21 cellular contexts compared by ENCODE assay signal in genomic region chr3:76965122-76965725, GRCh38.
"Had no signal": no experiment of that assay in that cellular context is flagged by ENCODE, and none has a peak within 500 bp of the region (broad histone marks: within the 10 kb centered on the region; RNA-seq: fewer than 3 reads in every experiment).

No MANE protein-coding gene starts in this region.

- H3K4me1 ChIP-seq: ascending aorta, esophagus muscularis mucosa, right atrium auricular region, stomach, vagina had no signal

- H3K27ac ChIP-seq: ascending aorta, esophagus muscularis mucosa, right atrium auricular region, skin epidermis, stomach, vagina had no signal

- H3K4me3 Mint-ChIP-seq: activated CD8-positive, alpha-beta T cell treated with anti-CD3 and anti-CD28 coated beads, Interleukin-2, amount 10 ng/mL, durations not matched to agents 7 days and 5 days; activated naive CD4-positive, alpha-beta T cell treated with anti-CD3 and anti-CD28 coated beads for 36 hours; activated T-cell treated with anti-CD3 and anti-CD28 coated beads, Interleukin-2, amount 50 U/mL, for 4 hours; dendritic cell treated with granulocyte-macrophage colony-stimulating factor and Interleukin-4, amounts not matched to agents 40 ng/mL and 50 ng/mL, for 4 days; stimulated activated effector memory CD8-positive, alpha-beta T cell treated with anti-CD3 and anti-CD28 coated beads, Interleukin-12 subunit alpha, Interleukin-12 subunit beta, amount 100 ng/mL, for 72 hours; T-cell had no signal

- H3K9me3 Mint-ChIP-seq: dendritic cell treated with granulocyte-macrophage colony-stimulating factor and Interleukin-4, amounts not matched to agents 40 ng/mL and 50 ng/mL, for 4 days had no signal

- H3K36me3 ChIP-seq: ascending aorta, esophagus muscularis mucosa, right atrium auricular region, stomach, vagina had no signal

- H3K9me3 ChIP-seq: ascending aorta, esophagus muscularis mucosa, right atrium auricular region, stomach, vagina had no signal

- H3K27ac Mint-ChIP-seq: activated CD8-positive, alpha-beta T cell treated with anti-CD3 and anti-CD28 coated beads, Interleukin-2, amount 10 ng/mL, durations not matched to agents 7 days and 5 days; activated naive CD4-positive, alpha-beta T cell treated with anti-CD3 and anti-CD28 coated beads for 36 hours; dendritic cell treated with granulocyte-macrophage colony-stimulating factor and Interleukin-4, amounts not matched to agents 40 ng/mL and 50 ng/mL, for 4 days; progenitor cell of endocrine pancreas; stimulated activated effector memory CD8-positive, alpha-beta T cell treated with anti-CD3 and anti-CD28 coated beads, Interleukin-12 subunit alpha, Interleukin-12 subunit beta, amount 100 ng/mL, for 72 hours; T-cell had no signal

- H3K27me3 ChIP-seq: ascending aorta, esophagus muscularis mucosa, right atrium auricular region, stomach, vagina had no signal

- DNase-seq: activated CD4-positive, alpha-beta T cell treated with anti-CD3 and anti-CD28 coated beads for 48 hours; activated CD4-positive, CD25-positive, alpha-beta regulatory T cell; activated CD8-positive, alpha-beta T cell treated with anti-CD3 and anti-CD28 coated beads, Interleukin-2, amount 10 ng/mL, durations not matched to agents 7 days and 5 days; activated naive CD4-positive, alpha-beta T cell treated with anti-CD3 and anti-CD28 coated beads for 36 hours; activated T-cell treated with anti-CD3 and anti-CD28 coated beads, Interleukin-2, amount 50 U/mL, for 4 hours; cerebellar nuclear complex; effector CD8-positive, alpha-beta T cell; left colon; stimulated activated CD4-positive, alpha-beta T cell treated with anti-CD3 and anti-CD28 coated beads, Interleukin-4, amount 100 ng/mL, for 1 hour; stomach; T-cell; trophoblast cell had no signal

- H3K27me3 Mint-ChIP-seq: dendritic cell treated with granulocyte-macrophage colony-stimulating factor and Interleukin-4, amounts not matched to agents 40 ng/mL and 50 ng/mL, for 4 days; progenitor cell of endocrine pancreas; T-cell had no signal

- ATAC-seq: activated CD8-positive, alpha-beta T cell treated with anti-CD3 and anti-CD28 coated beads, Interleukin-2, amount 10 ng/mL, durations not matched to agents 7 days and 5 days; activated T-cell treated with anti-CD3 and anti-CD28 coated beads, Interleukin-2, amount 50 U/mL, for 4 hours; left colon; stimulated activated effector memory CD8-positive, alpha-beta T cell treated with anti-CD3 and anti-CD28 coated beads, Interleukin-12 subunit alpha, Interleukin-12 subunit beta, amount 100 ng/mL, for 72 hours; T-cell had no signal

- H3K4me3 ChIP-seq: ascending aorta, esophagus muscularis mucosa, lung, right atrium auricular region, skin epidermis, stomach, vagina had no signal

- H3K4me1 Mint-ChIP-seq: stimulated activated effector memory CD8-positive, alpha-beta T cell treated with anti-CD3 and anti-CD28 coated beads, Interleukin-12 subunit alpha, Interleukin-12 subunit beta, amount 100 ng/mL, for 72 hours; T-cell had no signal

- H3K36me3 Mint-ChIP-seq: stimulated activated effector memory CD8-positive, alpha-beta T cell treated with anti-CD3 and anti-CD28 coated beads, Interleukin-12 subunit alpha, Interleukin-12 subunit beta, amount 100 ng/mL, for 72 hours; T-cell had no signal
